Comparison of ENCODE assay signal across 20 cellular contexts in the genomic region with DNA sequence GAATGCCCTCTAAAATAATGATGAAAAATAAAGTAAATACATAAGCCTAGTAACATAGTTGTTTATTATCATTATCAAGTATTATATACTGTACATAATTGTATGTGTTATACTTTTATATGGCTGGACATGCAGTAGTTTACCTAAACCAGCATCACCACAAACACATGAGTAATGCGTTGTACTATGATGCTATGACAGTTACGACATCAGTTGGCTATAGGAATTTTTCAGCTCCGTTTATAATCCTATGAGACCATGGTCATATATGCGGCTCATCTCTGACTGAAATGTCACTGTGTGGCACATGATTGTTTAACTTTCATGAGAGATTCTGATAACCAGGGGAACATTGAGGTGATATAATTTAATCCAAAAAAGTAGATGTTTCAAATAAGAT.
"Had no signal": no experiment of that assay in that cellular context is flagged by ENCODE, and none has a peak within 500 bp of the region (broad histone marks: within the 10 kb centered on the region; RNA-seq: fewer than 3 reads in every experiment).

No MANE protein-coding gene starts in this region.

- H3K27ac ChIP-seq: colonic mucosa, psoas muscle, right lobe of liver, spleen, testis, tibial nerve had no signal

- H3K4me1 Mint-ChIP-seq: immature natural killer cell; stimulated activated naive CD8-positive, alpha-beta T cell treated with anti-CD3 and anti-CD28 coated beads, Interleukin-15, amount 100 ng/mL, for 72 hours had no signal

- H3K9me3 ChIP-seq: colonic mucosa, psoas muscle, spleen, testis, tibial nerve had no signal

- H3K36me3 ChIP-seq: colonic mucosa, right lobe of liver, spleen, tibial nerve had no signal

- H3K4me3 Mint-ChIP-seq: immature natural killer cell; naive thymus-derived CD4-positive, alpha-beta T cell; nephron progenitor cell; stimulated activated naive B cell treated with anti-CD40 and anti-IgM and Interleukin-4, amounts not matched to agents 10 μg/mL and 1 μg/mL and 100 μg/mL, for 72 hours; stimulated activated naive CD8-positive, alpha-beta T cell treated with anti-CD3 and anti-CD28 coated beads, Interleukin-15, amount 100 ng/mL, for 72 hours had no signal

- H3K9me3 Mint-ChIP-seq: naive thymus-derived CD4-positive, alpha-beta T cell; nephron progenitor cell; stimulated activated naive CD8-positive, alpha-beta T cell treated with anti-CD3 and anti-CD28 coated beads, Interleukin-15, amount 100 ng/mL, for 72 hours had no signal

- H3K4me1 ChIP-seq: colonic mucosa, psoas muscle, right lobe of liver, spleen, testis, tibial nerve had no signal

- H3K36me3 Mint-ChIP-seq: immature natural killer cell; naive thymus-derived CD4-positive, alpha-beta T cell had no signal

- H3K27ac Mint-ChIP-seq: immature natural killer cell; nephron progenitor cell; stimulated activated naive B cell treated with anti-CD40 and anti-IgM and Interleukin-4, amounts not matched to agents 10 μg/mL and 1 μg/mL and 100 μg/mL, for 72 hours; stimulated activated naive CD8-positive, alpha-beta T cell treated with anti-CD3 and anti-CD28 coated beads, Interleukin-15, amount 100 ng/mL, for 72 hours had no signal

- ATAC-seq: left colon; left ventricle myocardium superior; naive thymus-derived CD4-positive, alpha-beta T cell; psoas muscle; right lobe of liver; stimulated activated naive B cell treated with anti-CD40 and anti-IgM and Interleukin-4, amounts not matched to agents 10 μg/mL and 1 μg/mL and 100 μg/mL, for 72 hours; stimulated activated naive CD8-positive, alpha-beta T cell treated with anti-CD3 and anti-CD28 coated beads, Interleukin-15, amount 100 ng/mL, for 72 hours had no signal

- H3K27me3 Mint-ChIP-seq: naive thymus-derived CD4-positive, alpha-beta T cell; stimulated activated naive B cell treated with anti-CD40 and anti-IgM and Interleukin-4, amounts not matched to agents 10 μg/mL and 1 μg/mL and 100 μg/mL, for 72 hours; stimulated activated naive CD8-positive, alpha-beta T cell treated with anti-CD3 and anti-CD28 coated beads, Interleukin-15, amount 100 ng/mL, for 72 hours had no signal

- H3K4me3 ChIP-seq: colonic mucosa, psoas muscle, right lobe of liver, spleen, testis, tibial nerve had no signal

- DNase-seq: cerebellar nuclear complex; colonic mucosa; dermis blood vessel endothelial cell; erythroblast; immature natural killer cell; left colon; left ventricle myocardium superior; naive thymus-derived CD4-positive, alpha-beta T cell; nephron progenitor cell; psoas muscle; retina; right lobe of liver; spleen; stimulated activated CD4-positive, alpha-beta T cell treated with anti-CD3 and anti-CD28 coated beads, Interleukin-15, amount 100 ng/mL, for 24 hours; stimulated activated CD4-positive, alpha-beta T cell treated with anti-CD3 and anti-CD28 coated beads, Interleukin-1b, Interleukin-23, amount 100 ng/mL, for 48 hours; stimulated activated CD4-positive, alpha-beta T cell treated with anti-CD3 and anti-CD28 coated beads, Interleukin-4, amount 100 ng/mL, for 24 hours; stimulated activated naive B cell treated with anti-CD40 and anti-IgM and Interleukin-4, amounts not matched to agents 10 μg/mL and 1 μg/mL and 100 μg/mL, for 72 hours; stimulated activated naive CD8-positive, alpha-beta T cell treated with anti-CD3 and anti-CD28 coated beads, Interleukin-15, amount 100 ng/mL, for 72 hours; testis had no signal

- H3K27me3 ChIP-seq: colonic mucosa, right lobe of liver, spleen, testis, tibial nerve had no signal
